In the genomic region with DNA sequence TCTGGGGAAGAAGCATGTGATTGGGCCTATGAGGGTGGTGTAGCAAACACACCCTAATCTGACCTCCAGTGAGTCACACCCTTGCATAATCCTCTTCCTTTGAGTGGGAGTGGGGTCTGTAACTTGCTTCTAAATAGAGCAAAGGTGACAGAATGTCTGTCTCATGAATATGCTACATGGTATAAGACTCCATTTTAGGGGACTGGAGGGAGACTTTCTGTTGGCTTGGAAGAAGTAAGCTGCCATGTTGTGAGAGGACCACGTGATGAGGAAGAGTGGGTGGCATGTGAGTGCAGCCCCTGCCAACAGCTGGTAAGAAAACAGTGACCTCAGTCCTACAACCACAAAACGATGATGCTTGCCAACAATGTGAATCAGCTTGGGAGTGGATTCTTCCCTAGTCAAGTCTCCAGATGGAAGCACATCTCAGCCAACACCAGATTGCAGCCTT, we compare ENCODE assay signal across 9 cellular contexts. TPM values are rescaled to one million over a fixed set of nuclear protein-coding genes. Genes with fewer than 3 reads are reported as not detected.
DNase-seq lines count a peak whose midpoint lies in the region; ATAC-seq and TF ChIP-seq lines count a peak whose summit lies in the region.
"Had no signal": no experiment of that assay in that cellular context is flagged by ENCODE, and none has a peak within 500 bp of the region (broad histone marks: within the 10 kb centered on the region; RNA-seq: fewer than 3 reads in every experiment).

No MANE protein-coding gene starts in this region.

- H3K9me3 ChIP-seq in RWPE2 (ENCODE audit: severe bottlenecking) = no peaks in the 10 kb centered on the region
- H3K9me3 ChIP-seq in vagina = no peaks in the 10 kb centered on the region

- peak; percentile 44 for ATAC-seq in RWPE2 (ENCODE audit: low read depth)

- no peaks in the 10 kb centered on the region for H3K36me3 ChIP-seq in RWPE2 (ENCODE audit: low read depth)
- no peaks in the 10 kb centered on the region for H3K36me3 ChIP-seq in vagina
- H3K36me3 ChIP-seq: ascending aorta had no signal

- H3K27me3 ChIP-seq in RWPE2 (ENCODE audit: insufficient read depth, poor library complexity, severe bottlenecking) (no peaks in the 10 kb centered on the region), vagina (no peaks in the 10 kb centered on the region)
- H3K27me3 ChIP-seq: ascending aorta had no signal

- intact Hi-C loops in vagina (cut with DNase I) = no loop called here

- H3K27ac ChIP-seq in RWPE2 (ENCODE audit: poor library complexity, severe bottlenecking) = peak overlapping the region; percentile 32
- no peak overlapping the region for H3K27ac ChIP-seq in vagina

- TF ChIP-seq CTCF in RWPE2 (IDR thresholded peaks at IDR 0.05; ENCODE audit: poor library complexity, severe bottlenecking) (no peak), fibroblast of villous mesenchyme (IDR thresholded peaks at IDR 0.05; ENCODE audit: insufficient read depth, low read depth, low read length) (no peak), vagina (IDR thresholded peaks at IDR 0.05) (no peak)

- no peak for TF ChIP-seq POLR2A in vagina (IDR thresholded peaks at IDR 0.05)

- peaks cover 18% of the 10 kb centered on the region for H3K4me1 ChIP-seq in RWPE2 (ENCODE audit: insufficient read depth, poor library complexity, severe bottlenecking)
- H3K4me1 ChIP-seq in vagina = peaks cover 19% of the 10 kb centered on the region
- H3K4me1 ChIP-seq: ascending aorta had no signal

- DNase-seq in AG08395 (ENCODE audit: low spot score) = peak; percentile 79
- DNase-seq in GM03348 (ENCODE audit: low spot score) = peak; percentile 81
- peak; percentile 60 for DNase-seq in RWPE2 (ENCODE audit: low spot score)
- peak; percentile 74 for DNase-seq in fibroblast of villous mesenchyme (ENCODE audit: low read depth)
- DNase-seq in cerebellar cortex (ENCODE audit: low spot score) = no peak
- DNase-seq in vagina (ENCODE audit: extremely low spot score in 2 of 2) = no peak
- DNase-seq in NCI-H510A (lab: John Stamatoyannopoulos, UW) = no peak
- no peak for DNase-seq in GDM1 (lab: John Stamatoyannopoulos, UW)

- H3K4me3 ChIP-seq in RWPE2 (ENCODE audit: severe bottlenecking) (no peak overlapping the region), fibroblast of villous mesenchyme (ENCODE audit: low read depth, low read length) (no peak overlapping the region), vagina (no peak overlapping the region)
- H3K4me3 ChIP-seq: ascending aorta had no signal

RNA-seq across cellular contexts. Expression of gene AK9, which starts 3.7 kb away (rescaled TPM):
- total RNA-seq in fibroblast of villous mesenchyme = 3.5 TPM in 2 replicates
- total RNA-seq in vagina = 8.1 TPM

RNA-seq across cellular contexts. Expression of gene FIG4, which starts 3.8 kb away (rescaled TPM):
- total RNA-seq in fibroblast of villous mesenchyme = 17.7 and 23.3 TPM in 2 replicates
- 15.2 TPM for total RNA-seq in vagina

Comparison
In these comparisons a context has a peak if more than half of its experiments do, and no peak if none do; other contexts are left out.
1. DNase-seq: peak in AG08395 (single experiment), GM03348 (single experiment), RWPE2 (single experiment) and fibroblast of villous mesenchyme (single experiment); none in cerebellar cortex (single experiment), vagina (0 of 2), NCI-H510A (single experiment) and GDM1 (single experiment).